In genomic region chr14:101103321-101103901, GRCh38 we compare ENCODE assay signal across 20 cellular contexts.
DNase-seq lines count a peak whose midpoint lies in the region; TF ChIP-seq lines count a peak whose summit lies in the region.
"Had no signal": no experiment of that assay in that cellular context is flagged by ENCODE, and none has a peak within 500 bp of the region (broad histone marks: within the 10 kb centered on the region; RNA-seq: fewer than 3 reads in every experiment).

No MANE protein-coding gene starts in this region.

- no peak overlapping the region for H3K27ac Mint-ChIP-seq in activated naive CD4-positive, alpha-beta T cell treated with anti-CD3 and anti-CD28 coated beads, Interleukin-2, amount 10 ng/mL, durations not matched to agents 7 days and 5 days

- H3K9me3 Mint-ChIP-seq in activated naive CD4-positive, alpha-beta T cell treated with anti-CD3 and anti-CD28 coated beads, Interleukin-2, amount 10 ng/mL, durations not matched to agents 7 days and 5 days, result no peaks in the 10 kb centered on the region

- TF ChIP-seq CTCF in HEK293 (tag by site-specific recombination; IDR thresholded peaks at IDR 0.05), result no peak
- no peak for TF ChIP-seq CTCF in spleen (IDR thresholded peaks at IDR 0.05 in 8 of 11, conservative IDR thresholded peaks at IDR 0.05 in 3 of 11)

- POLR2A ChIA-PET in HEK293 (lab: Yijun Ruan, JAX), result no interaction called here

- H3K27ac ChIP-seq in HEK293 (ENCODE audit: extremely low read depth, low read depth, low read length) (no peak overlapping the region), spleen (no peak overlapping the region)
- H3K27ac ChIP-seq: left ventricle myocardium inferior, pancreas, SJSA1 had no signal

- peaks cover 0 to 6% (median 0%) of the 10 kb centered on the region in 7 donors for H3K27me3 ChIP-seq in spleen (replicated peaks in 1 of 7)
- H3K27me3 ChIP-seq: BE2C, pancreas, SJSA1 had no signal

- H3K4me1 ChIP-seq in HEK293 (ENCODE audit: control insufficient read depth, insufficient read depth, low read length) (no peaks in the 10 kb centered on the region), spleen (peaks cover 0 to 3% (median 0%) of the 10 kb centered on the region in 6 donors)
- H3K4me1 ChIP-seq: BE2C, left ventricle myocardium inferior, pancreas, SJSA1 had no signal

- peak; percentile 32 for DNase-seq in activated CD8-positive, alpha-beta memory T cell treated with anti-CD3 and anti-CD28 coated beads, Interleukin-2, amount 50 U/mL, for 48 hours
- peak; percentile 43 for DNase-seq in left kidney (ENCODE audit: low read depth, low spot score)
- peak; percentile 67 for DNase-seq in spleen
- no peak for DNase-seq in NCI-H2107 treated with DMSO at 0.1 percent for 48 hours (lab: John Stamatoyannopoulos, UW; ENCODE audit: unreplicated experiment)
- DNase-seq in GM19240 (ENCODE audit: insufficient read length, low spot score), result no peak
- DNase-seq in SW 1271 (lab: John Stamatoyannopoulos, UW), result no peak
- DNase-seq in activated naive CD4-positive, alpha-beta T cell treated with anti-CD3 and anti-CD28 coated beads, Interleukin-2, amount 10 ng/mL, durations not matched to agents 7 days and 5 days, result no peak
- DNase-seq: activated CD4-positive, alpha-beta T cell treated with anti-CD3 and anti-CD28 coated beads for 1 hour; activated naive CD4-positive, alpha-beta T cell treated with anti-CD3 and anti-CD28 coated beads, Interleukin-2, amount 50 U/mL, for 16 hours; activated T-cell treated with anti-CD3 and anti-CD28 coated beads for 4 hours; BE2C; left ventricle myocardium inferior; NCI-H1092 treated with DMSO at 0.1 percent for 48 hours; NCI-H2081 treated with DMSO at 0.1 percent for 48 hours; NCI-H524; stimulated activated CD4-positive, alpha-beta T cell treated with anti-CD3 and anti-CD28 coated beads, Interleukin-2, amount 100 ng/mL, for 48 hours; T1000 had no signal

- no peak overlapping the region for H3K4me3 Mint-ChIP-seq in activated naive CD4-positive, alpha-beta T cell treated with anti-CD3 and anti-CD28 coated beads, Interleukin-2, amount 10 ng/mL, durations not matched to agents 7 days and 5 days

- H3K4me3 ChIP-seq in HEK293 (ENCODE audit: low read depth, low read length) (no peak overlapping the region), spleen (no peak overlapping the region)
- H3K4me3 ChIP-seq: left ventricle myocardium inferior, pancreas, SJSA1 had no signal

- WGBS in spleen, 5 donors, result 86 to 89% (median 87%) methylated on average over 26 of the region's 26 CpGs

- no peaks in the 10 kb centered on the region for H3K36me3 Mint-ChIP-seq in activated naive CD4-positive, alpha-beta T cell treated with anti-CD3 and anti-CD28 coated beads, Interleukin-2, amount 10 ng/mL, durations not matched to agents 7 days and 5 days

- H3K27me3 Mint-ChIP-seq in activated naive CD4-positive, alpha-beta T cell treated with anti-CD3 and anti-CD28 coated beads, Interleukin-2, amount 10 ng/mL, durations not matched to agents 7 days and 5 days, result peaks cover 13% of the 10 kb centered on the region

- CTCF ChIA-PET in HEK293 (lab: Yijun Ruan, JAX), result interaction anchor here (0.6 kb wide), 1 partner anchor 12 kb away, joined by 3 read pairs; no protein-coding TSS in a partner anchor
- CTCF ChIA-PET in activated naive CD4-positive, alpha-beta T cell treated with anti-CD3 and anti-CD28 coated beads, Interleukin-2, amount 10 ng/mL, durations not matched to agents 7 days and 5 days (lab: Charles Lee), result no interaction called here

- H3K36me3 ChIP-seq in HEK293 (ENCODE audit: control insufficient read depth in 2 of 2, insufficient read depth in 1 of 2, low read length in 2 of 2) (no peaks in the 10 kb centered on the region), spleen (no peaks in the 10 kb centered on the region)
- H3K36me3 ChIP-seq: BE2C, left ventricle myocardium inferior, pancreas, SJSA1 had no signal

- H3K9me3 ChIP-seq in HEK293 (ENCODE audit: control insufficient read depth, insufficient read depth, low read depth, low read length), result no peaks in the 10 kb centered on the region; the same call in 1 of the 2 replicates
- H3K9me3 ChIP-seq in spleen, result peaks cover 0 to 21% (median 11%) of the 10 kb centered on the region in 8 donors
- H3K9me3 ChIP-seq: SJSA1 had no signal

- intact Hi-C loops in spleen (cut with DNase I; ENCODE audit: low total_unique reads), result no loop called here

- no peak for TF ChIP-seq POLR2A in spleen (IDR thresholded peaks at IDR 0.05)

- no peaks in the 10 kb centered on the region for H3K4me1 Mint-ChIP-seq in activated naive CD4-positive, alpha-beta T cell treated with anti-CD3 and anti-CD28 coated beads, Interleukin-2, amount 10 ng/mL, durations not matched to agents 7 days and 5 days

TF ChIP-seq in HEK293, 187 proteins besides CTCF, POLR2A, EP300 and RAD21 (continues in another document):
- TF ChIP-seq, protein P1, sequence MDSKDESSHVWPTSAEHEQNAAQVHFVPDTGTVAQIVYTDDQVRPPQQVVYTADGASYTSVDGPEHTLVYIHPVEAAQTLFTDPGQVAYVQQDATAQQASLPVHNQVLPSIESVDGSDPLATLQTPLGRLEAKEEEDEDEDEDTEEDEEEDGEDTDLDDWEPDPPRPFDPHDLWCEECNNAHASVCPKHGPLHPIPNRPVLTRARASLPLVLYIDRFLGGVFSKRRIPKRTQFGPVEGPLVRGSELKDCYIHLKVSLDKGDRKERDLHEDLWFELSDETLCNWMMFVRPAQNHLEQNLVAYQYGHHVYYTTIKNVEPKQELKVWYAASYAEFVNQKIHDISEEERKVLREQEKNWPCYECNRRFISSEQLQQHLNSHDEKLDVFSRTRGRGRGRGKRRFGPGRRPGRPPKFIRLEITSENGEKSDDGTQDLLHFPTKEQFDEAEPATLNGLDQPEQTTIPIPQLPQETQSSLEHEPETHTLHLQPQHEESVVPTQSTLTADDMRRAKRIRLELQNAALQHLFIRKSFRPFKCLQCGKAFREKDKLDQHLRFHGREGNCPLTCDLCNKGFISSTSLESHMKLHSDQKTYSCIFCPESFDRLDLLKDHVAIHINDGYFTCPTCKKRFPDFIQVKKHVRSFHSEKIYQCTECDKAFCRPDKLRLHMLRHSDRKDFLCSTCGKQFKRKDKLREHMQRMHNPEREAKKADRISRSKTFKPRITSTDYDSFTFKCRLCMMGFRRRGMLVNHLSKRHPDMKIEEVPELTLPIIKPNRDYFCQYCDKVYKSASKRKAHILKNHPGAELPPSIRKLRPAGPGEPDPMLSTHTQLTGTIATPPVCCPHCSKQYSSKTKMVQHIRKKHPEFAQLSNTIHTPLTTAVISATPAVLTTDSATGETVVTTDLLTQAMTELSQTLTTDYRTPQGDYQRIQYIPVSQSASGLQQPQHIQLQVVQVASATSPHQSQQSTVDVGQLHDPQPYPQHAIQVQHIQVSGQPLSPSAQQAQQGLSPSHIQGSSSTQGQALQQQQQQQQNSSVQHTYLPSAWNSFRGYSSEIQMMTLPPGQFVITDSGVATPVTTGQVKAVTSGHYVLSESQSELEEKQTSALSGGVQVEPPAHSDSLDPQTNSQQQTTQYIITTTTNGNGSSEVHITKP (tag by site-specific recombination; IDR thresholded peaks at IDR 0.05), result 0 out of 2 replicates have a peak, but pooled peaks have one; percentile 19
- TF ChIP-seq ZNF146 (tag by site-specific recombination; IDR thresholded peaks at IDR 0.05) (no peak), ZBTB21 (tag by site-specific recombination; IDR thresholded peaks at IDR 0.05) (no peak), ZNF707 (tag by site-specific recombination; IDR thresholded peaks at IDR 0.05) (no peak), ZSCAN18 (tag by site-specific recombination; IDR thresholded peaks at IDR 0.05) (no peak), ZNF175 (tag by site-specific recombination; IDR thresholded peaks at IDR 0.05) (no peak), ZIC2 (tag by site-specific recombination; IDR thresholded peaks at IDR 0.05) (peak; percentile 49), SETDB1 (IDR thresholded peaks at IDR 0.05; ENCODE audit: insufficient read length, low read length) (no peak), ZNF692 (tag by site-specific recombination; IDR thresholded peaks at IDR 0.05) (no peak)
- TF ChIP-seq, protein P2, sequence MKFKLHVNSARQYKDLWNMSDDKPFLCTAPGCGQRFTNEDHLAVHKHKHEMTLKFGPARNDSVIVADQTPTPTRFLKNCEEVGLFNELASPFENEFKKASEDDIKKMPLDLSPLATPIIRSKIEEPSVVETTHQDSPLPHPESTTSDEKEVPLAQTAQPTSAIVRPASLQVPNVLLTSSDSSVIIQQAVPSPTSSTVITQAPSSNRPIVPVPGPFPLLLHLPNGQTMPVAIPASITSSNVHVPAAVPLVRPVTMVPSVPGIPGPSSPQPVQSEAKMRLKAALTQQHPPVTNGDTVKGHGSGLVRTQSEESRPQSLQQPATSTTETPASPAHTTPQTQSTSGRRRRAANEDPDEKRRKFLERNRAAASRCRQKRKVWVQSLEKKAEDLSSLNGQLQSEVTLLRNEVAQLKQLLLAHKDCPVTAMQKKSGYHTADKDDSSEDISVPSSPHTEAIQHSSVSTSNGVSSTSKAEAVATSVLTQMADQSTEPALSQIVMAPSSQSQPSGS (tag by site-specific recombination; IDR thresholded peaks at IDR 0.05; ENCODE audit: low read depth), result peak; percentile 63; the same call in 1 of the 2 replicates

Comparison
In these comparisons a context has a peak if more than half of its experiments do, and no peak if none do; other contexts are left out.
1. DNase-seq: peak in activated CD8-positive, alpha-beta memory T cell treated with anti-CD3 and anti-CD28 coated beads, Interleukin-2, amount 50 U/mL, for 48 hours (single experiment), left kidney (single experiment) and spleen (single experiment); none in NCI-H2107 treated with DMSO at 0.1 percent for 48 hours (single experiment), GM19240 (single experiment), SW 1271 (0 of 2) and activated naive CD4-positive, alpha-beta T cell treated with anti-CD3 and anti-CD28 coated beads, Interleukin-2, amount 10 ng/mL, durations not matched to agents 7 days and 5 days (single experiment).